1 cellular context compared by ENCODE assay signal in genomic region chr16:80665356-80665755, GRCh38.
A peak's percentile ranks its signal among the peaks of the same experiment; 100 is the strongest.
TF ChIP-seq lines count a peak whose summit lies in the region.

No MANE protein-coding gene starts in this region.

TF ChIP-seq in HEK293T, 16 proteins besides CTCF, POLR2A, EP300 and RAD21:
- TF ChIP-seq LEF1 (IDR thresholded peaks at IDR 0.05; ENCODE audit: borderline replicate concordance) (no peak), ELF4 (IDR thresholded peaks at IDR 0.05) (peak; percentile 74)
